Comparison of ENCODE assay signal across 14 cellular contexts in the genomic region with DNA sequence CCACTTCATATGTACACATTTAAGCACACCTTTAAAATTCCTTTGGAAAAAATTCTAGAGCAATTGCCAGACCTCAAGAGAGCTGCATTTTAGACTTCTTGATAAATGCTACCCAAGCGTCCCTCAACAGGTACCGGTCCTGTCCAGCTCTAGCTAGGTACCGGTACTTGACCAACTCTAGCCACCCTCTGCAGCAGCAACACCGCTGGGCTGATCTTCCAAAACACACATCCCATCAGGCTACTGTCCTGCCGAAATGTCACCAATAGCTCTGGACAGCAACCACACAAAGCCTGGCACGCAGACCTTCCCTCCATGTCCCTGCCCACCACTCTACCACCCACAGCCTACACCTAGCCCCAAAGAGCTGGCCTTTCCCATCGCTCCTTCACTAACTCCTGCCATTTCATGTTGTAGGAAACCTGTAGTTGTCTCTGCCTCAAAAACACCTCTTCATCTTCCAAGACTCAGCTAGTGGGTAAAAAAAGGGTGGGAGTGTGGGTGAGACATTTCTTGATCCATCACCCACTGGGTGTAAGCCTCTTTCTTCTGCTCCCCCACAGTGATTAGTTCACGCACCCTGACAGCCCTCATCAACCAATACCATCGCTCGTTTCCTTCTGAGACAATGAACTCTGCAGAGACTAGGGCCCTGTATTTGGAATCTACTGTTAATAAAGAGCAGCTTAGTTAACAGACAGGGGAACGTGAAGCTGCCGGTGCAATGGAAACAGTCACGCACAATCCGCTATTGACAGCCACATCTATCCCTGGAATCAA. TPM values are rescaled to one million over a fixed set of nuclear protein-coding genes. Genes with fewer than 3 reads are reported as not detected.
DNase-seq lines count a peak whose midpoint lies in the region; ATAC-seq and TF ChIP-seq lines count a peak whose summit lies in the region.
"Had no signal": no experiment of that assay in that cellular context is flagged by ENCODE, and none has a peak within 500 bp of the region (broad histone marks: within the 10 kb centered on the region; RNA-seq: fewer than 3 reads in every experiment).

No MANE protein-coding gene starts in this region.

- peaks cover 94% of the 10 kb centered on the region for H3K4me1 Mint-ChIP-seq in activated CD4-positive, alpha-beta T cell treated with anti-CD3 and anti-CD28 coated beads for 36 hours

- no peak for ATAC-seq in activated CD4-positive, alpha-beta T cell treated with anti-CD3 and anti-CD28 coated beads for 36 hours
- ATAC-seq in GM19395 (IDR thresholded peaks at IDR 0.05; ENCODE audit: unreplicated experiment), result no peak

- H3K4me1 ChIP-seq in breast epithelium, result peaks cover 16 to 50% of the 10 kb centered on the region in 2 donors
- peaks cover 41% of the 10 kb centered on the region for H3K4me1 ChIP-seq in prostate gland (replicated peaks)

- WGBS in prostate gland, result 80% methylated on average over 14 of the region's 14 CpGs

- no peak for DNase-seq in activated CD4-positive, alpha-beta T cell treated with anti-CD3 and anti-CD28 coated beads for 36 hours
- DNase-seq in activated CD4-positive, alpha-beta T cell treated with anti-CD3 and anti-CD28 coated beads, Interleukin-2, amount 50 U/mL, for 4 hours, result no peak
- DNase-seq in NB4 (ENCODE audit: low read depth), result peak; percentile 58
- no peak for DNase-seq in breast epithelium (ENCODE audit: low spot score in 2 of 2)
- no peak for DNase-seq in prostate gland (ENCODE audit: low spot score)
- DNase-seq in KG1 (lab: John Stamatoyannopoulos, UW), result no peak
- DNase-seq in RKO (ENCODE audit: low spot score), result no peak
- DNase-seq: brain microvascular endothelial cell; NCI-H1436 treated with DMSO at 0.1 percent for 48 hours; stimulated activated CD4-positive, alpha-beta T cell treated with anti-CD3 and anti-CD28 coated beads, Interleukin-4, amount 100 ng/mL, for 24 hours had no signal

- peaks cover 49% of the 10 kb centered on the region for H3K36me3 Mint-ChIP-seq in activated CD4-positive, alpha-beta T cell treated with anti-CD3 and anti-CD28 coated beads for 36 hours (ENCODE audit: low read depth)
- H3K36me3 Mint-ChIP-seq: memory B cell had no signal

- peak overlapping the region; percentile 45 for H3K27ac Mint-ChIP-seq in activated CD4-positive, alpha-beta T cell treated with anti-CD3 and anti-CD28 coated beads for 36 hours
- H3K27ac Mint-ChIP-seq: memory B cell, progenitor cell of endocrine pancreas had no signal

- peak overlapping the region; percentile 32 for H3K4me3 Mint-ChIP-seq in activated CD4-positive, alpha-beta T cell treated with anti-CD3 and anti-CD28 coated beads for 36 hours
- H3K4me3 Mint-ChIP-seq: memory B cell had no signal

- H3K4me3 ChIP-seq in NB4 (ENCODE audit: low read depth, low read length) (peak overlapping the region; percentile 70), breast epithelium (peak overlapping the region in 1 of 3 donors; percentile 22), prostate gland (no peak overlapping the region)
- H3K4me3 ChIP-seq: SK-N-MC had no signal

- intact Hi-C loops in activated CD4-positive, alpha-beta T cell treated with anti-CD3 and anti-CD28 coated beads for 36 hours (cut with DNase I, micrococcal nuclease), result no loop called here
- intact Hi-C loops in breast epithelium (cut with DNase I; ENCODE audit: low total_unique reads), result no loop called here
- intact Hi-C loops in prostate gland (cut with DNase I), result loop anchor here (5.0 kb wide), 1 partner anchor 123 kb away; no protein-coding TSS in a partner anchor

- no peaks in the 10 kb centered on the region for H3K27me3 ChIP-seq in breast epithelium
- H3K27me3 ChIP-seq in prostate gland (replicated peaks; ENCODE audit: insufficient read depth), result no peaks in the 10 kb centered on the region
- H3K27me3 ChIP-seq: brain microvascular endothelial cell had no signal

- TF ChIP-seq CTCF in NB4 (IDR thresholded peaks at IDR 0.05; ENCODE audit: low read depth, low read length), result no peak
- no peak for TF ChIP-seq CTCF in breast epithelium (IDR thresholded peaks at IDR 0.05)
- TF ChIP-seq CTCF in prostate gland (IDR thresholded peaks at IDR 0.05), result no peak

- no peak for TF ChIP-seq POLR2A in NB4 (IDR thresholded peaks at IDR 0.05; ENCODE audit: extremely low read depth, insufficient read length)
- no peak for TF ChIP-seq POLR2A in breast epithelium (IDR thresholded peaks at IDR 0.05)
- TF ChIP-seq POLR2A in prostate gland (IDR thresholded peaks at IDR 0.05), result no peak

- no peaks in the 10 kb centered on the region for H3K9me3 Mint-ChIP-seq in activated CD4-positive, alpha-beta T cell treated with anti-CD3 and anti-CD28 coated beads for 36 hours (ENCODE audit: low read depth)
- H3K9me3 Mint-ChIP-seq: memory B cell had no signal

- CTCF ChIA-PET in activated CD4-positive, alpha-beta T cell treated with anti-CD3 and anti-CD28 coated beads for 36 hours (lab: Charles Lee), result interaction anchor here (0.6 to 1.8 kb wide), 11 partner anchors 8 to 334 kb away, joined by 3 to 6 read pairs (median 3); no protein-coding TSS in a partner anchor

- H3K36me3 ChIP-seq in breast epithelium, result no peaks in the 10 kb centered on the region
- H3K36me3 ChIP-seq in prostate gland, result no peaks in the 10 kb centered on the region

- POLR2A ChIA-PET in activated CD4-positive, alpha-beta T cell treated with anti-CD3 and anti-CD28 coated beads for 36 hours (lab: Charles Lee), result interaction anchor here (1.5 kb wide), 1 partner anchor 40 kb away, joined by 4 read pairs; no protein-coding TSS in a partner anchor

- no peaks in the 10 kb centered on the region for H3K9me3 ChIP-seq in breast epithelium
- H3K9me3 ChIP-seq in prostate gland, result no peaks in the 10 kb centered on the region

- peak overlapping the region; percentile 75 to 78 for H3K27ac ChIP-seq in breast epithelium
- peak overlapping the region; percentile 49 to 64 for H3K27ac ChIP-seq in prostate gland
- H3K27ac ChIP-seq: brain microvascular endothelial cell, SK-N-MC had no signal

- no peaks in the 10 kb centered on the region for H3K27me3 Mint-ChIP-seq in activated CD4-positive, alpha-beta T cell treated with anti-CD3 and anti-CD28 coated beads for 36 hours
- H3K27me3 Mint-ChIP-seq: memory B cell, progenitor cell of endocrine pancreas had no signal

RNA-seq across cellular contexts. Expression of a gene that starts 6.8 kb away (rescaled TPM):
- 10 to 100 TPM; 31.5 to 36.1 TPM for total RNA-seq in activated CD4-positive, alpha-beta T cell treated with anti-CD3 and anti-CD28 coated beads for 36 hours
- 10 to 100 TPM; 22.6 to 36.7 (median 33.4) TPM for total RNA-seq in breast epithelium
- 10 to 100 TPM; 30.4 to 46.4 TPM for total RNA-seq in prostate gland

RNA-seq across cellular contexts. Expression of a gene that starts 32.2 kb away (rescaled TPM):
- total RNA-seq in activated CD4-positive, alpha-beta T cell treated with anti-CD3 and anti-CD28 coated beads for 36 hours, result 10 to 100 TPM; 14.5 to 20.8 TPM
- total RNA-seq in breast epithelium, result 10 to 100 TPM; 56.1 to 76.8 (median 76.4) TPM
- total RNA-seq in prostate gland, result 100 to 1,000 TPM in 1 of 2 donors, 10 to 100 TPM in 1; 66.9 to 100 TPM

RNA-seq across cellular contexts. Expression of a gene that starts 50.0 kb away (rescaled TPM):
- total RNA-seq in activated CD4-positive, alpha-beta T cell treated with anti-CD3 and anti-CD28 coated beads for 36 hours, result 100 to 1,000 TPM; 167 to 185 TPM
- total RNA-seq in breast epithelium, result 10 to 100 TPM; 26.4 to 51.1 (median 44.3) TPM
- 10 to 100 TPM; 23.6 to 55.3 TPM for total RNA-seq in prostate gland
